Comparison of ENCODE assay signal across 1 cellular context in the genomic region with DNA sequence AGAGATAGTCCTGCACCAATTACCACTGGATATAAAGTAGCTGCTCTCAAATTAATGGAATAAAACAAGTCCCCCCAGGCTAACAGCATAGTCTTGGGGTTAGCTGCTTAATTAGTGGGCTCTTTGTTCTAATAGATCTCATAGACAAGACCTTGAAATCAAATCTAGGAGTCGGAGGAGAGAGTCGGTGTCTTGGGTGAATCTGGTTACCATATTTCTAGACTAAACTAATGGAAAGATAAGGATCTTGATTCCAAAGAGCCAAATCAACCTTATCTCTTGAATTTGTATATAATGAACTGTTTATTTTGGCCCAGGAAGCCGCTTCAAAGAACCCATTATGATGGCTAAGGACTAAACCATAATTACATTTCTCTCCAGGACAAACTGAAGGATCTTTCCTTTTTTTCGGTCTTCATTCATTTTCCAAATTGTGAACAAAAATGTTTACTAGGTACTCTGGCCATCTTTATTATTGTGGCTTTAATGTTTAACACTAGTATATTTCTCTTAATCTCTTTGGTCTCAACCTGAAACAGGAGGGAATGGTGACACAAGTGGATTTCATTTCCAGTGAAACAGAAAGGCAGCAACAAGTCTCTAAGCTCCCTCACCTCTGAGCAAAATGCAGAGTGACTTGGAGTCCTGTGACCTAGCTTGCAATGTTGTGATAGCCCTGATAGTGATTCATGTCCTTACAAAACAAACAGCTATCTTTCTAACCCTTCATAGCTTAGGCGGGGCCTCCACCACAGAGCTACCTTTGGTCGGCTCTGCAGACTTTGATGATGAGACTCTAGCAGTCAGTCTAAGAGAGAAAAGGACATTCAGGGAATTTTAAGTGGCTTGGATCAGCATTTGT.
A peak's percentile ranks its signal among the peaks of the same experiment; 100 is the strongest.
TF ChIP-seq lines count a peak whose summit lies in the region.

No MANE protein-coding gene starts in this region.

TF ChIP-seq in K562, 482 proteins besides CTCF, POLR2A, EP300 and RAD21 (continued from another document and continues in another):
- no peak for TF ChIP-seq ZFP91 (CRISPR knock-in tag; IDR thresholded peaks at IDR 0.05)
- peak; percentile 60 for TF ChIP-seq SMARCA4 (IDR thresholded peaks at IDR 0.05)
- TF ChIP-seq CTCFL (IDR thresholded peaks at IDR 0.05; ENCODE audit: borderline replicate concordance, insufficient read depth, low read depth, low read length, poor library complexity, severe bottlenecking): no peak
- no peak for TF ChIP-seq MCM3 (IDR thresholded peaks at IDR 0.05)
- TF ChIP-seq, protein P1, sequence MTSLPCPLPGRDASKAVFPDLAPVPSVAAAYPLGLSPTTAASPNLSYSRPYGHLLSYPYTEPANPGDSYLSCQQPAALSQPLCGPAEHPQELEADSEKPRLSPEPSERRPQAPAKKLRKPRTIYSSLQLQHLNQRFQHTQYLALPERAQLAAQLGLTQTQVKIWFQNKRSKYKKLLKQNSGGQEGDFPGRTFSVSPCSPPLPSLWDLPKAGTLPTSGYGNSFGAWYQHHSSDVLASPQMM (CRISPR knock-in tag; IDR thresholded peaks at IDR 0.05): no peak
- no peak for TF ChIP-seq DMBX1 (CRISPR knock-in tag; IDR thresholded peaks at IDR 0.05; ENCODE audit: borderline replicate concordance)
- TF ChIP-seq IFI16 (CRISPR knock-in tag; IDR thresholded peaks at IDR 0.05): no peak
- no peak for TF ChIP-seq ADNP (tag; IDR thresholded peaks at IDR 0.05)
- TF ChIP-seq BCL6 (CRISPR knock-in tag; IDR thresholded peaks at IDR 0.05): no peak
- no peak for TF ChIP-seq SMC3 (conservative IDR thresholded peaks at IDR 0.05; ENCODE audit: insufficient read depth, low read depth, low read length)
- no peak for TF ChIP-seq SMARCA5 (IDR thresholded peaks at IDR 0.05)
- 0 out of 2 replicates have a peak, but pooled peaks have one; percentile 25 for TF ChIP-seq RBFOX2 (IDR thresholded peaks at IDR 0.05; ENCODE audit: low read depth, low read length)
- TF ChIP-seq ZNF239 (CRISPR knock-in tag; IDR thresholded peaks at IDR 0.05): no peak
- TF ChIP-seq SOX6 (IDR thresholded peaks at IDR 0.05): peak; percentile 47
- TF ChIP-seq ZNF175 (CRISPR knock-in tag; IDR thresholded peaks at IDR 0.05; ENCODE audit: low read depth): 0 out of 2 replicates have a peak, but pooled peaks have one; percentile 64
- no peak for TF ChIP-seq ZNF24 (IDR thresholded peaks at IDR 0.05)
- TF ChIP-seq SRF (CRISPR knock-in tag; IDR thresholded peaks at IDR 0.05): no peak
- TF ChIP-seq TCF3 (CRISPR knock-in tag; IDR thresholded peaks at IDR 0.05): peak; percentile 23
- TF ChIP-seq ESRRA (IDR thresholded peaks at IDR 0.05; ENCODE audit: borderline replicate concordance, low read depth): 0 out of 2 replicates have a peak, but pooled peaks have one; percentile 10
- TF ChIP-seq, protein P2, sequence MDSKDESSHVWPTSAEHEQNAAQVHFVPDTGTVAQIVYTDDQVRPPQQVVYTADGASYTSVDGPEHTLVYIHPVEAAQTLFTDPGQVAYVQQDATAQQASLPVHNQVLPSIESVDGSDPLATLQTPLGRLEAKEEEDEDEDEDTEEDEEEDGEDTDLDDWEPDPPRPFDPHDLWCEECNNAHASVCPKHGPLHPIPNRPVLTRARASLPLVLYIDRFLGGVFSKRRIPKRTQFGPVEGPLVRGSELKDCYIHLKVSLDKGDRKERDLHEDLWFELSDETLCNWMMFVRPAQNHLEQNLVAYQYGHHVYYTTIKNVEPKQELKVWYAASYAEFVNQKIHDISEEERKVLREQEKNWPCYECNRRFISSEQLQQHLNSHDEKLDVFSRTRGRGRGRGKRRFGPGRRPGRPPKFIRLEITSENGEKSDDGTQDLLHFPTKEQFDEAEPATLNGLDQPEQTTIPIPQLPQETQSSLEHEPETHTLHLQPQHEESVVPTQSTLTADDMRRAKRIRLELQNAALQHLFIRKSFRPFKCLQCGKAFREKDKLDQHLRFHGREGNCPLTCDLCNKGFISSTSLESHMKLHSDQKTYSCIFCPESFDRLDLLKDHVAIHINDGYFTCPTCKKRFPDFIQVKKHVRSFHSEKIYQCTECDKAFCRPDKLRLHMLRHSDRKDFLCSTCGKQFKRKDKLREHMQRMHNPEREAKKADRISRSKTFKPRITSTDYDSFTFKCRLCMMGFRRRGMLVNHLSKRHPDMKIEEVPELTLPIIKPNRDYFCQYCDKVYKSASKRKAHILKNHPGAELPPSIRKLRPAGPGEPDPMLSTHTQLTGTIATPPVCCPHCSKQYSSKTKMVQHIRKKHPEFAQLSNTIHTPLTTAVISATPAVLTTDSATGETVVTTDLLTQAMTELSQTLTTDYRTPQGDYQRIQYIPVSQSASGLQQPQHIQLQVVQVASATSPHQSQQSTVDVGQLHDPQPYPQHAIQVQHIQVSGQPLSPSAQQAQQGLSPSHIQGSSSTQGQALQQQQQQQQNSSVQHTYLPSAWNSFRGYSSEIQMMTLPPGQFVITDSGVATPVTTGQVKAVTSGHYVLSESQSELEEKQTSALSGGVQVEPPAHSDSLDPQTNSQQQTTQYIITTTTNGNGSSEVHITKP (IDR thresholded peaks at IDR 0.05; ENCODE audit: partially characterized antibody): peak; percentile 88
- no peak for TF ChIP-seq BCOR (IDR thresholded peaks at IDR 0.05)
- no peak for TF ChIP-seq NFIC (IDR thresholded peaks at IDR 0.05)
- peak; percentile 11 to 12; a peak in 1 of 4 replicates for TF ChIP-seq KDM1A (IDR thresholded peaks at IDR 0.05)
- peak; percentile 86 for TF ChIP-seq MEIS2 (IDR thresholded peaks at IDR 0.05; ENCODE audit: partially characterized antibody)
- no peak for TF ChIP-seq MYNN (IDR thresholded peaks at IDR 0.05)
- no peak for TF ChIP-seq MYNN (CRISPR knock-in tag; IDR thresholded peaks at IDR 0.05)
- TF ChIP-seq ATF7 (IDR thresholded peaks at IDR 0.05): no peak
- no peak for TF ChIP-seq ZNF696 (CRISPR knock-in tag; conservative IDR thresholded peaks at IDR 0.05)
- no peak for TF ChIP-seq ZBTB11 (CRISPR knock-in tag; IDR thresholded peaks at IDR 0.05)
- peak; percentile 40; the same call in 1 of the 2 replicates for TF ChIP-seq CEBPB (tag; IDR thresholded peaks at IDR 0.05)
- TF ChIP-seq JUNB (CRISPR knock-in tag; conservative IDR thresholded peaks at IDR 0.05): no peak
- peak; percentile 62 for TF ChIP-seq NCOR1 (IDR thresholded peaks at IDR 0.05)
- TF ChIP-seq, protein P3, sequence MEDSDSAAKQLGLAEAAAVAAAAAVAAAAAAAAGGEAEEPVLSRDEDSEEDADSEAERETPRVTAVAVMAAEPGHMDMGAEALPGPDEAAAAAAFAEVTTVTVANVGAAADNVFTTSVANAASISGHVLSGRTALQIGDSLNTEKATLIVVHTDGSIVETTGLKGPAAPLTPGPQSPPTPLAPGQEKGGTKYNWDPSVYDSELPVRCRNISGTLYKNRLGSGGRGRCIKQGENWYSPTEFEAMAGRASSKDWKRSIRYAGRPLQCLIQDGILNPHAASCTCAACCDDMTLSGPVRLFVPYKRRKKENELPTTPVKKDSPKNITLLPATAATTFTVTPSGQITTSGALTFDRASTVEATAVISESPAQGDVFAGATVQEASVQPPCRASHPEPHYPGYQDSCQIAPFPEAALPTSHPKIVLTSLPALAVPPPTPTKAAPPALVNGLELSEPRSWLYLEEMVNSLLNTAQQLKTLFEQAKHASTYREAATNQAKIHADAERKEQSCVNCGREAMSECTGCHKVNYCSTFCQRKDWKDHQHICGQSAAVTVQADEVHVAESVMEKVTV (CRISPR knock-in tag; IDR thresholded peaks at IDR 0.05): no peak
- no peak for TF ChIP-seq ZKSCAN1 (IDR thresholded peaks at IDR 0.05; ENCODE audit: low read depth, low read length)
- TF ChIP-seq KLF16 (IDR thresholded peaks at IDR 0.05): no peak
- no peak for TF ChIP-seq ARID4B (CRISPR knock-in tag; IDR thresholded peaks at IDR 0.05)
- no peak for TF ChIP-seq ZNF212 (CRISPR knock-in tag; IDR thresholded peaks at IDR 0.05)
- no peak for TF ChIP-seq ATF2 (CRISPR knock-in tag; IDR thresholded peaks at IDR 0.05)
- no peak for TF ChIP-seq ZNF583 (CRISPR knock-in tag; IDR thresholded peaks at IDR 0.05)
